8 cellular contexts compared by ENCODE assay signal in the genomic region with DNA sequence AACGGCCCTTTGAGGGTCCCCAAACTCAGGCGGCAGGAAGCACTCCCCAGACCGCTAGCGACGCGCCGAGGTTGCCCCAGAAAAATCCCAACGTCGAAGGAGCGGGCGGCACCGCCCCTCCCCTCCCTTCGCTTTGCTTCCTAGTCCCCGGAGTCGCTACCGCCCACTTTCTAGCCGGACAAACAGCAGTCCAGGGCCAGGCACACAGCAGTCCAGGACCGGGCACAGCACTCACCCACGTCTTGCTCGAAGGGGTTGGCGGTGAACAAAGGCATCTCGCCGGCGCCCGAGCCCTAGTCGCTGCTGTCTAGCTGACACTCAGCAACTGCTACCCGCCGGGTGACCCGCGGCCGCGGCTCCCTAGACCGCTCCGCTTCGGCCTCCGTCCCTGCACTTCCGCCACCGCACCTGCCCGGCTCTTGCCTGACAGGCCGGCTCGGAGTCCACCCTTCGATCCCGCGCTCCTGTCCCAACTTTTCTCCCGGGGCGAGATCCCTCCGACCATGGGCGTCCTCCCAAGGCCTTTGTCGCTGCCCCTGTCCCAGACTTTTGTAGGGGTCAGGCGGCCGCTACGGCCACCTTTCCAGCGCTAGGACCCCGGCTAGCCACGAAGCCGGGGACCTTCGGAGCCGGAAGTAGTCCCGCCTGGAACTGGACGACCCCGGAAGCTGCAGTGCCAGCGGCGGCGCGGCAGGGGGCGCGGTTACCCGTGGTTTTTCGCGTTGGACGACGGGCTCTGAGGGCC. TPM values are rescaled to one million over a fixed set of nuclear protein-coding genes. Genes with fewer than 3 reads are reported as not detected.
A peak's percentile ranks its signal among the peaks of the same experiment; 100 is the strongest.
DNase-seq lines count a peak whose midpoint lies in the region; ATAC-seq, FAIRE-seq and TF ChIP-seq lines count a peak whose summit lies in the region.

STAM2 (minus strand) TSS at position 396 of the 745 bp plus-strand sequence; CDS start at position 275, 121 bp downstream.

- H3K4me2 ChIP-seq in OCI-LY7 (ENCODE audit: low read length), result peak within 1 kb of the TSS; percentile 79
- peak within 1 kb of the TSS; percentile 98 for H3K4me2 ChIP-seq in endothelial cell of umbilical vein (ENCODE audit: insufficient read depth, low read length)

- ATAC-seq in GM21515 (IDR thresholded peaks at IDR 0.05; ENCODE audit: unreplicated experiment), result peak; percentile 80

- H3K79me2 ChIP-seq in OCI-LY7 (ENCODE audit: insufficient read depth, low read depth, low read length) (peaks cover 48% of the 10 kb centered on the region), endothelial cell of umbilical vein (ENCODE audit: control insufficient read depth, insufficient read depth, low read length) (peaks cover 28% of the 10 kb centered on the region)

- H4K20me1 ChIP-seq in OCI-LY7 (ENCODE audit: insufficient read depth, low read length) (no peaks in the 10 kb centered on the region), endothelial cell of umbilical vein (replicated peaks; ENCODE audit: control insufficient read depth, extremely low read depth, insufficient read depth, low read length) (no peaks in the 10 kb centered on the region)

- H3K9me3 ChIP-seq in OCI-LY7 (ENCODE audit: low read length) (peaks cover 11% of the 10 kb centered on the region; the same call in 1 of the 2 replicates), endothelial cell of umbilical vein (replicated peaks; ENCODE audit: control insufficient read depth, insufficient read depth, low read length) (no peaks in the 10 kb centered on the region)

- TF ChIP-seq CTCF in OCI-LY7 (conservative IDR thresholded peaks at IDR 0.05; ENCODE audit: low read length) (peak; percentile 84), endothelial cell of umbilical vein (IDR thresholded peaks at IDR 0.05; ENCODE audit: extremely low read depth in 1 of 2, insufficient read depth in 1 of 2, low read depth in 1 of 2, low read length in 2 of 2) (peak; percentile 97 to 99)

- POLR2A ChIA-PET in OCI-LY7 (lab: Charles Lee), result interaction anchor here (0.6 to 1.7 kb wide), 5 partner anchors 9 to 472 kb away, joined by 3 to 5 read pairs (median 3); no protein-coding TSS in a partner anchor
- POLR2A ChIA-PET in endothelial cell of umbilical vein (lab: Charles Lee), result interaction anchor here (0.6 to 1.5 kb wide), 4 partner anchors 9 to 460 kb away, joined by 3 to 5 read pairs (median 3); partner anchors contain the start of gene FMNL2

- peak; percentile 88 for FAIRE-seq in endothelial cell of umbilical vein (lab: Jason Lieb, UNC)

- H3K36me3 ChIP-seq in OCI-LY7 (ENCODE audit: insufficient read depth, low read length) (peaks cover 7% of the 10 kb centered on the region), endothelial cell of umbilical vein (ENCODE audit: control insufficient read depth in 2 of 2, extremely low read depth in 1 of 2, insufficient read depth in 2 of 2, low read length in 2 of 2) (no peaks in the 10 kb centered on the region)

- DNase-seq in DMS153 (lab: John Stamatoyannopoulos, UW) (peak; percentile 85), HuH-7 (ENCODE audit: low spot score) (peak; percentile 92), OCI-LY7 (ENCODE audit: low spot score) (peak; percentile 91), activated T-cell treated with anti-CD3 and anti-CD28 coated beads for 1 hour (ENCODE audit: low read depth) (peak; percentile 90), endothelial cell of umbilical vein (ENCODE audit: low read depth, low spot score) (peak; percentile 95), middle frontal gyrus (ENCODE audit: extremely low spot score, low spot score) (peak; percentile 81)
- peak; percentile 85 to 90 for DNase-seq in stimulated activated CD8-positive, alpha-beta memory T cell treated with anti-CD3 and anti-CD28 coated beads, Interleukin-2, amount 100 ng/mL, for 48 hours (ENCODE audit: low read depth in 2 of 2)

- no peaks in the 10 kb centered on the region for H3K9me1 ChIP-seq in endothelial cell of umbilical vein (replicated peaks; ENCODE audit: control insufficient read depth, extremely low read depth, insufficient read depth, low read length)

- no peaks in the 10 kb centered on the region for H3K9me2 ChIP-seq in OCI-LY7 (ENCODE audit: insufficient read depth, low read length)

- H3K4me3 ChIP-seq in OCI-LY7 (ENCODE audit: low read depth, low read length, poor library complexity, severe bottlenecking), result peak within 1 kb of the TSS; percentile 96
- peak within 1 kb of the TSS; percentile 88 to 95 (median 93) for H3K4me3 ChIP-seq in endothelial cell of umbilical vein (replicated peaks in 1 of 3; ENCODE audit: insufficient read depth in 1 of 3, low read depth in 1 of 3, low read length in 3 of 3)

- peaks cover 0 to 3% of the 10 kb centered on the region in 2 experiments for H3K27me3 ChIP-seq in endothelial cell of umbilical vein (ENCODE audit: control insufficient read depth in 2 of 2, insufficient read depth in 2 of 2, low read length in 2 of 2)

- TF ChIP-seq POLR2A in endothelial cell of umbilical vein (IDR thresholded peaks at IDR 0.05; ENCODE audit: low read depth, low read length), result peak; percentile 93

- peak within 1 kb of the TSS; percentile 98 for H3K9ac ChIP-seq in endothelial cell of umbilical vein (replicated peaks; ENCODE audit: extremely low read depth, insufficient read depth, low read length)

- H3K27ac ChIP-seq in OCI-LY7 (ENCODE audit: low read depth, low read length, poor library complexity, severe bottlenecking), result peak within 1 kb of the TSS; percentile 67
- H3K27ac ChIP-seq in endothelial cell of umbilical vein (ENCODE audit: insufficient read depth, low read depth, low read length), result peak within 1 kb of the TSS; percentile 95

- BruUV-seq in OCI-LY7 (replicated peaks; lab: Mats Ljungman, UMichigan), result no TSS peak
- BruUV-seq in endothelial cell of umbilical vein (replicated peaks; lab: Mats Ljungman, UMichigan), result TSS peak; percentile 86

- intact Hi-C loops in OCI-LY7 (cut with micrococcal nuclease; ENCODE audit: unreplicated experiment), result loop anchor here (1.0 to 10.0 kb wide), 4 partner anchors 138 to 542 kb away; partner anchors contain the start of genes ARL5A and PRPF40A
- intact Hi-C loops in endothelial cell of umbilical vein (cut with micrococcal nuclease), result loop anchor here (1.0 to 10.0 kb wide), 9 partner anchors 139 to 1339 kb away; partner anchors contain the start of genes FMNL2 and PRPF40A

- dilution Hi-C loops in endothelial cell of umbilical vein (cut with MboI; ENCODE audit: extremely low pct_ligation_motif_present, low sequenced_read_pairs), result no loop called here

- H3K4me1 ChIP-seq in OCI-LY7 (ENCODE audit: insufficient read depth, low read length, poor library complexity, severe bottlenecking) (peaks cover 16% of the 10 kb centered on the region), endothelial cell of umbilical vein (ENCODE audit: control insufficient read depth, extremely low read depth, insufficient read depth, low read length) (peaks cover 12% of the 10 kb centered on the region)

- CTCF ChIA-PET in OCI-LY7 (lab: Charles Lee; ENCODE audit: unreplicated experiment) (interaction anchor here (1.1 kb wide), 1 partner anchor 542 kb away, joined by 4 read pairs; the partner anchor contains the start of gene PRPF40A), endothelial cell of umbilical vein (lab: Charles Lee) (interaction anchor here (0.7 to 2.8 kb wide), 28 partner anchors 8 to 494 kb away, joined by 3 to 82 read pairs (median 5); no protein-coding TSS in a partner anchor)

- H2AFZ ChIP-seq in OCI-LY7 (ENCODE audit: low read length), result peak within 1 kb of the TSS; percentile 100
- H2AFZ ChIP-seq in endothelial cell of umbilical vein (ENCODE audit: low read depth, low read length), result peak within 1 kb of the TSS; percentile 87

TF ChIP-seq in endothelial cell of umbilical vein, 7 proteins besides CTCF, POLR2A, EP300 and RAD21:
- TF ChIP-seq MYC (IDR thresholded peaks at IDR 0.05; ENCODE audit: low read depth, low read length) (no peak), JUN (IDR thresholded peaks at IDR 0.05; ENCODE audit: borderline replicate concordance, insufficient read depth, insufficient read length, low read depth) (no peak), MAX (IDR thresholded peaks at IDR 0.05; ENCODE audit: insufficient read depth, insufficient read length) (peak; percentile 42), POLR2AphosphoS5 (IDR thresholded peaks at IDR 0.05; ENCODE audit: insufficient read depth, low read depth, low read length) (peak; percentile 90), FOS (IDR thresholded peaks at IDR 0.05; ENCODE audit: borderline replicate concordance, insufficient read depth, low read length) (no peak)

RNA-seq across cellular contexts. Expression of gene STAM2, which starts in this region (rescaled TPM):
- total RNA-seq in OCI-LY7 (2014; rRNA removed; shearing (Covaris generic)), result 17.7 and 19.6 TPM in 2 replicates
- total RNA-seq in OCI-LY7 (2022), result 22.1 and 23.4 TPM in 2 replicates
- total RNA-seq in endothelial cell of umbilical vein, result 25.7 and 27.5 TPM in 2 replicates
- 10.1 and 15.1 TPM in 2 replicates for polyA plus RNA-seq in endothelial cell of umbilical vein
- 6.3 and 7.1 TPM in 2 replicates for polyA plus RNA-seq in endothelial cell of umbilical vein (2011; cell fraction: cytosol; rRNA removed)
- polyA plus RNA-seq in endothelial cell of umbilical vein (2011; cell fraction: nucleus; rRNA removed), result 31.7 and 35.8 TPM in 2 replicates
- 15.0 and 15.8 TPM in 2 replicates for polyA plus RNA-seq in endothelial cell of umbilical vein (2012)
- 32.5 and 36.2 TPM in 2 replicates for polyA minus RNA-seq in endothelial cell of umbilical vein
- polyA minus RNA-seq in endothelial cell of umbilical vein (2011; cell fraction: cytosol; rRNA and poly(A)+ RNA removed), result 13.0 TPM
- polyA minus RNA-seq in endothelial cell of umbilical vein (2011; cell fraction: nucleus; rRNA and poly(A)+ RNA removed), result 23.9 and 38.6 TPM in 2 replicates

Comparison
In these comparisons a context has a peak if more than half of its experiments do, and no peak if none do; other contexts are left out.
1. Peak in every context shown above with its lines: DNase-seq, ATAC-seq, H3K4me3 ChIP-seq and H3K27ac ChIP-seq.